1 cellular context compared by ENCODE assay signal in genomic region chr4:6926681-6927478, GRCh38.
A peak's percentile ranks its signal among the peaks of the same experiment; 100 is the strongest.
TF ChIP-seq lines count a peak whose summit lies in the region.

No MANE protein-coding gene starts in this region.

TF ChIP-seq in HEK293, 187 proteins besides CTCF, POLR2A, EP300 and RAD21 (continued from another document):
- TF ChIP-seq, protein P1, sequence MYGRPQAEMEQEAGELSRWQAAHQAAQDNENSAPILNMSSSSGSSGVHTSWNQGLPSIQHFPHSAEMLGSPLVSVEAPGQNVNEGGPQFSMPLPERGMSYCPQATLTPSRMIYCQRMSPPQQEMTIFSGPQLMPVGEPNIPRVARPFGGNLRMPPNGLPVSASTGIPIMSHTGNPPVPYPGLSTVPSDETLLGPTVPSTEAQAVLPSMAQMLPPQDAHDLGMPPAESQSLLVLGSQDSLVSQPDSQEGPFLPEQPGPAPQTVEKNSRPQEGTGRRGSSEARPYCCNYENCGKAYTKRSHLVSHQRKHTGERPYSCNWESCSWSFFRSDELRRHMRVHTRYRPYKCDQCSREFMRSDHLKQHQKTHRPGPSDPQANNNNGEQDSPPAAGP (tag by site-specific recombination; IDR thresholded peaks at IDR 0.05), result peak; percentile 59; the same call in 1 of the 2 replicates
- TF ChIP-seq ZNF629 (tag by site-specific recombination; IDR thresholded peaks at IDR 0.05), result no peak
- TF ChIP-seq SP2 (tag by site-specific recombination; IDR thresholded peaks at IDR 0.05), result peak; percentile 70
- no peak for TF ChIP-seq BCL11B (tag by site-specific recombination; IDR thresholded peaks at IDR 0.05; ENCODE audit: low read depth)
- no peak for TF ChIP-seq ZNF658 (tag by site-specific recombination; IDR thresholded peaks at IDR 0.05)
- no peak for TF ChIP-seq ZNF791 (tag by site-specific recombination; IDR thresholded peaks at IDR 0.05)
- TF ChIP-seq HOXC10 (CRISPR knock-in tag; IDR thresholded peaks at IDR 0.05), result no peak
- TF ChIP-seq, protein P2, sequence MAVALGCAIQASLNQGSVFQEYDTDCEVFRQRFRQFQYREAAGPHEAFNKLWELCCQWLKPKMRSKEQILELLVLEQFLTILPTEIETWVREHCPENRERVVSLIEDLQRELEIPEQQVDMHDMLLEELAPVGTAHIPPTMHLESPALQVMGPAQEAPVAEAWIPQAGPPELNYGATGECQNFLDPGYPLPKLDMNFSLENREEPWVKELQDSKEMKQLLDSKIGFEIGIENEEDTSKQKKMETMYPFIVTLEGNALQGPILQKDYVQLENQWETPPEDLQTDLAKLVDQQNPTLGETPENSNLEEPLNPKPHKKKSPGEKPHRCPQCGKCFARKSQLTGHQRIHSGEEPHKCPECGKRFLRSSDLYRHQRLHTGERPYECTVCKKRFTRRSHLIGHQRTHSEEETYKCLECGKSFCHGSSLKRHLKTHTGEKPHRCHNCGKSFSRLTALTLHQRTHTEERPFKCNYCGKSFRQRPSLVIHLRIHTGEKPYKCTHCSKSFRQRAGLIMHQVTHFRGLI (tag by site-specific recombination; IDR thresholded peaks at IDR 0.05), result no peak
- TF ChIP-seq KLF10 (tag by site-specific recombination; IDR thresholded peaks at IDR 0.05), result peak; percentile 52; the same call in 1 of the 2 replicates
- TF ChIP-seq ZNF391 (tag by site-specific recombination; IDR thresholded peaks at IDR 0.05; ENCODE audit: borderline replicate concordance, low read depth), result no peak
- TF ChIP-seq WT1 (tag by site-specific recombination; IDR thresholded peaks at IDR 0.05), result peak; percentile 54; the same call in 1 of the 2 replicates
- no peak for TF ChIP-seq ZNF26 (tag by site-specific recombination; IDR thresholded peaks at IDR 0.05)
- TF ChIP-seq ZNF350 (tag by site-specific recombination; IDR thresholded peaks at IDR 0.05), result no peak
- TF ChIP-seq ZBTB48 (tag by site-specific recombination; IDR thresholded peaks at IDR 0.05), result peak; percentile 55
- peak; percentile 57 for TF ChIP-seq ZNF341 (tag by site-specific recombination; IDR thresholded peaks at IDR 0.05; ENCODE audit: low read depth)
- TF ChIP-seq MZF1 (tag by site-specific recombination; IDR thresholded peaks at IDR 0.05; ENCODE audit: borderline replicate concordance), result no peak
- TF ChIP-seq, protein P3, sequence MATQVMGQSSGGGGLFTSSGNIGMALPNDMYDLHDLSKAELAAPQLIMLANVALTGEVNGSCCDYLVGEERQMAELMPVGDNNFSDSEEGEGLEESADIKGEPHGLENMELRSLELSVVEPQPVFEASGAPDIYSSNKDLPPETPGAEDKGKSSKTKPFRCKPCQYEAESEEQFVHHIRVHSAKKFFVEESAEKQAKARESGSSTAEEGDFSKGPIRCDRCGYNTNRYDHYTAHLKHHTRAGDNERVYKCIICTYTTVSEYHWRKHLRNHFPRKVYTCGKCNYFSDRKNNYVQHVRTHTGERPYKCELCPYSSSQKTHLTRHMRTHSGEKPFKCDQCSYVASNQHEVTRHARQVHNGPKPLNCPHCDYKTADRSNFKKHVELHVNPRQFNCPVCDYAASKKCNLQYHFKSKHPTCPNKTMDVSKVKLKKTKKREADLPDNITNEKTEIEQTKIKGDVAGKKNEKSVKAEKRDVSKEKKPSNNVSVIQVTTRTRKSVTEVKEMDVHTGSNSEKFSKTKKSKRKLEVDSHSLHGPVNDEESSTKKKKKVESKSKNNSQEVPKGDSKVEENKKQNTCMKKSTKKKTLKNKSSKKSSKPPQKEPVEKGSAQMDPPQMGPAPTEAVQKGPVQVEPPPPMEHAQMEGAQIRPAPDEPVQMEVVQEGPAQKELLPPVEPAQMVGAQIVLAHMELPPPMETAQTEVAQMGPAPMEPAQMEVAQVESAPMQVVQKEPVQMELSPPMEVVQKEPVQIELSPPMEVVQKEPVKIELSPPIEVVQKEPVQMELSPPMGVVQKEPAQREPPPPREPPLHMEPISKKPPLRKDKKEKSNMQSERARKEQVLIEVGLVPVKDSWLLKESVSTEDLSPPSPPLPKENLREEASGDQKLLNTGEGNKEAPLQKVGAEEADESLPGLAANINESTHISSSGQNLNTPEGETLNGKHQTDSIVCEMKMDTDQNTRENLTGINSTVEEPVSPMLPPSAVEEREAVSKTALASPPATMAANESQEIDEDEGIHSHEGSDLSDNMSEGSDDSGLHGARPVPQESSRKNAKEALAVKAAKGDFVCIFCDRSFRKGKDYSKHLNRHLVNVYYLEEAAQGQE (tag by site-specific recombination; IDR thresholded peaks at IDR 0.05), result no peak
